ENCODE assay signal across 21 cellular contexts in the genomic region with DNA sequence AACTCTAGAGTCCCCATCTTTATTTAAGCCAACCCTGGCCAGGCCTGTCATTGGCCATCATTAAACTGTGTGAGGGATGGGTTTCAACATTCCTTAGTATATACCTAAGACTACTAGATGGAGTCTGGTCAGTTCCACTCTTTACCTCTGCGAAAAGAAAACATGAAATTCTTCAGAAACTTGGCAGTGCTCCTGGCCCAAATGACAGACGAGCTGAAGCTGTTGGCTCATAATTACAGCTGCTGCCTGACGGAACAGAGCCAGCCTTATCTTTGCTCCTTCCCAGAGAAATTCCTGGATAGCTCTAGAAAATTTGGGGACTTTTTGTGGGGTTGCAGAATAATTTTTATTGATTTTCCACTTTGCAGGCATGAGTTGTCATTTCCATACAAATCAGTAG. TPM values are rescaled to one million over a fixed set of nuclear protein-coding genes. Genes with fewer than 3 reads are reported as not detected.
DNase-seq lines count a peak whose midpoint lies in the region; ATAC-seq and TF ChIP-seq lines count a peak whose summit lies in the region.
"Had no signal": no experiment of that assay in that cellular context is flagged by ENCODE, and none has a peak within 500 bp of the region (broad histone marks: within the 10 kb centered on the region; RNA-seq: fewer than 3 reads in every experiment).

No MANE protein-coding gene starts in this region.

- 14 to 21% methylated on average over 3 of the region's 3 CpGs for WGBS in thyroid gland, 2 donors

- no peaks in the 10 kb centered on the region for H3K27me3 Mint-ChIP-seq in mesothelial cell of epicardium (ENCODE audit: low read depth)
- H3K27me3 Mint-ChIP-seq: CD4-positive, CD25-positive, alpha-beta regulatory T cell had no signal

- H3K4me1 Mint-ChIP-seq in mesothelial cell of epicardium: peaks cover 29% of the 10 kb centered on the region
- H3K4me1 Mint-ChIP-seq: CD4-positive, CD25-positive, alpha-beta regulatory T cell; CD8-positive, alpha-beta memory T cell had no signal

- H3K27ac ChIP-seq in thyroid gland: peak overlapping the region in 1 of 3 donors; percentile 52
- no peak overlapping the region for H3K27ac ChIP-seq in effector memory CD4-positive, alpha-beta T cell (ENCODE audit: insufficient read depth, low read length, poor library complexity, severe bottlenecking)
- H3K27ac ChIP-seq: HL-60 had no signal

- no peaks in the 10 kb centered on the region for H3K36me3 ChIP-seq in thyroid gland
- H3K36me3 ChIP-seq in effector memory CD4-positive, alpha-beta T cell (ENCODE audit: control insufficient read depth, insufficient read depth, low read length): no peaks in the 10 kb centered on the region
- H3K36me3 ChIP-seq: BE2C, HAP-1 had no signal

- peak overlapping the region; percentile 77 for H3K27ac Mint-ChIP-seq in mesothelial cell of epicardium
- H3K27ac Mint-ChIP-seq: CD4-positive, CD25-positive, alpha-beta regulatory T cell; CD8-positive, alpha-beta memory T cell had no signal

- peaks cover 8 to 15% of the 10 kb centered on the region in 2 donors for H3K4me1 ChIP-seq in thyroid gland
- no peaks in the 10 kb centered on the region for H3K4me1 ChIP-seq in effector memory CD4-positive, alpha-beta T cell (ENCODE audit: control insufficient read depth, insufficient read depth, low read length, poor library complexity, severe bottlenecking)
- H3K4me1 ChIP-seq: BE2C, HAP-1 had no signal

- intact Hi-C loops in thyroid gland (cut with DNase I): no loop called here

- TF ChIP-seq CTCF in mesothelial cell of epicardium (IDR thresholded peaks at IDR 0.05; ENCODE audit: unreplicated experiment) (no peak), thyroid gland (IDR thresholded peaks at IDR 0.05) (peak in 1 of 6 experiments; percentile 22)

- DNase-seq in Daoy (ENCODE audit: low read depth) (peak; percentile 12), astrocyte of the hippocampus (ENCODE audit: low read depth, low spot score) (peak; percentile 52), mesothelial cell of epicardium (ENCODE audit: low spot score in 2 of 2, unreplicated experiment in 2 of 2) (no peak), thyroid gland (peak; percentile 71 to 80), SKM-1 (lab: John Stamatoyannopoulos, UW; ENCODE audit: unreplicated experiment) (no peak)
- DNase-seq in effector memory CD4-positive, alpha-beta T cell: no peak
- DNase-seq: ACHN; BE2C; C1 segment of cervical spinal cord; CD4-positive, CD25-positive, alpha-beta regulatory T cell; CD8-positive, alpha-beta memory T cell; COR-L47; DMS153; DMS79 had no signal

- TF ChIP-seq POLR2A in thyroid gland (IDR thresholded peaks at IDR 0.05): no peak

- no peaks in the 10 kb centered on the region for H3K36me3 Mint-ChIP-seq in mesothelial cell of epicardium
- H3K36me3 Mint-ChIP-seq: CD4-positive, CD25-positive, alpha-beta regulatory T cell; CD8-positive, alpha-beta memory T cell had no signal

- peaks cover 2% of the 10 kb centered on the region for H3K9me3 Mint-ChIP-seq in mesothelial cell of epicardium
- H3K9me3 Mint-ChIP-seq: CD8-positive, alpha-beta memory T cell had no signal

- no peak for ATAC-seq in HG02852 (IDR thresholded peaks at IDR 0.05; ENCODE audit: unreplicated experiment)
- ATAC-seq: GM12878 had no signal

- H3K4me3 Mint-ChIP-seq in mesothelial cell of epicardium: no peak overlapping the region
- H3K4me3 Mint-ChIP-seq: CD4-positive, CD25-positive, alpha-beta regulatory T cell; CD8-positive, alpha-beta memory T cell had no signal

- H3K9me3 ChIP-seq in thyroid gland: no peaks in the 10 kb centered on the region
- H3K9me3 ChIP-seq in effector memory CD4-positive, alpha-beta T cell (ENCODE audit: control insufficient read depth, low read length): no peaks in the 10 kb centered on the region
- H3K9me3 ChIP-seq: BE2C, HAP-1 had no signal

- H3K4me3 ChIP-seq in thyroid gland (replicated peaks in 1 of 3): no peak overlapping the region
- H3K4me3 ChIP-seq in effector memory CD4-positive, alpha-beta T cell (ENCODE audit: insufficient read depth, low read depth, low read length, poor library complexity, severe bottlenecking): no peak overlapping the region
- H3K4me3 ChIP-seq: GM12878, HAP-1 had no signal

- H3K27me3 ChIP-seq in thyroid gland: no peaks in the 10 kb centered on the region
- H3K27me3 ChIP-seq in effector memory CD4-positive, alpha-beta T cell (replicated peaks; ENCODE audit: control insufficient read depth, insufficient read depth, low read length, poor library complexity, severe bottlenecking): no peaks in the 10 kb centered on the region

RNA-seq across cellular contexts. Expression of gene NPHS2, which starts 30.4 kb away (rescaled TPM):
- not detected in 2 replicates for total RNA-seq in Daoy (2014; rRNA removed; shearing (Covaris generic))
- total RNA-seq in mesothelial cell of epicardium: not detected in 3 replicates
- total RNA-seq in thyroid gland: not detected
- total RNA-seq: CD4-positive, CD25-positive, alpha-beta regulatory T cell; CD8-positive, alpha-beta memory T cell; G401; GM12878; H4; HT1080 had no signal

RNA-seq across cellular contexts. Expression of gene TDRD5, which starts 46.3 kb away (rescaled TPM):
- 0.03 and 0.34 TPM in 2 replicates for total RNA-seq in Daoy (2014; rRNA removed; shearing (Covaris generic))
- total RNA-seq in mesothelial cell of epicardium: 0.07 TPM in 1 of 3 replicates, not detected in the others
- 1 to 10 TPM in 3 of 4 donors, under 1 TPM in 1; 0.81 to 2.8 (median 1.5) TPM for total RNA-seq in thyroid gland
- total RNA-seq: CD4-positive, CD25-positive, alpha-beta regulatory T cell; CD8-positive, alpha-beta memory T cell; G401; GM12878; H4; HT1080 had no signal

Comparison
In these comparisons a context has a peak if more than half of its experiments do, and no peak if none do; other contexts are left out.
1. DNase-seq: peak in Daoy (single experiment), astrocyte of the hippocampus (single experiment) and thyroid gland (2 of 2); none in mesothelial cell of epicardium (0 of 2), effector memory CD4-positive, alpha-beta T cell (0 of 3) and SKM-1 (single experiment).